ENCODE assay signal across 7 cellular contexts in the genomic region with DNA sequence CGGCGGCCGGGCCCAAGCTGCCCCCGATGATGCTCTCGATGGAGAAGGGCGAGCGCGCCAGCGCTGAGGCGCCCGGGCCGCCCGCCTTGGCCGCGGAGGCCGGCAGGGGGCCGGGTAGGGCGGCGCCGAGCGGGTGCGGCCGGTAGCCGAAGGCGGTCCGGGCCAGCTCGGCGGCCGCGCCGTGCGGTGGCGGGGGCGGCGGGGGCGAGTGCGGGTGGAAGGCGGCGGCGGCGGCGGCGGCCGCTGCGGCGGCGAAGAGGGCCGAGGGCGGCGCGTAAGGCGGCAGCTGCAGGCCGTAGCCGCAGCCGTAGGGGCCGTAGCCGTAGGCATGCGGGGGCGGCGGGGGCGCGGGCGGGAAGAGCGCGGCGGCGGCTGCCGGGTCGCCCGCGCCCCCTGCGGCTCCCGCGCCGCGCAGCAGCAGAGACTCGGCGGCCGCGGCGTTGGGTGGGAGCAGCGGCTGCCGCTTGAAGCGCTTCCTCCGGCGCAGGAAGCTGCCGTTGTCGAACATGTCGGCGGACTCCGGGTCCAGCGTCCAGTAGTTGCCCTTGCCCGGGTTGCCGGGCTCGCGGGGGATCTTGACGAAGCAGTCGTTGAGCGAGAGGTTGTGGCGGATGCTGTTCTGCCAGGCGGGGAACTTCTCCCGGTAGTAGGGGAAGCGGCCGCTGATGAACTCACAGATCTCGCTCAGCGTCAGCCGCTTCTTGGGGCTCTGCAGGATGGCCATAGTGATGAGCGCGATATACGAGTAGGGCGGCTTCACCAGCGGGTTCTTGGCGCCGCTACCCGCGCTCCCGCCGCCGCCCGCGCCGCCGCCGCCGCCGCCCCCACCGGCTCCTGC. TPM values are rescaled to one million over a fixed set of nuclear protein-coding genes. Genes with fewer than 3 reads are reported as not detected.
DNase-seq lines count a peak whose midpoint lies in the region; ATAC-seq and TF ChIP-seq lines count a peak whose summit lies in the region.

No MANE protein-coding gene starts in this region.

- H3K9me3 Mint-ChIP-seq in memory B cell = no peaks in the 10 kb centered on the region

- no peak overlapping the region for H3K9ac ChIP-seq in colonic mucosa (ENCODE audit: low read depth in 2 of 2, low read length in 2 of 2)

- no peak for TF ChIP-seq POLR2A in upper lobe of left lung (IDR thresholded peaks at IDR 0.05)

- H3K4me3 ChIP-seq in colonic mucosa (no peak overlapping the region), upper lobe of left lung (peak overlapping the region; percentile 24 to 54 (median 43))

- H3K36me3 ChIP-seq in colonic mucosa (no peaks in the 10 kb centered on the region), upper lobe of left lung (no peaks in the 10 kb centered on the region)

- peak overlapping the region; percentile 72 for H3K27ac Mint-ChIP-seq in memory B cell

- H3K4me3 Mint-ChIP-seq in memory B cell = peak overlapping the region; percentile 86

- TF ChIP-seq EP300 in upper lobe of left lung (IDR thresholded peaks at IDR 0.05) = no peak

- H3K27ac ChIP-seq in colonic mucosa = no peak overlapping the region
- H3K27ac ChIP-seq in upper lobe of left lung = no peak overlapping the region

- intact Hi-C loops in colonic mucosa (cut with DNase I) = no loop called here

- 2% methylated on average over 31 to 40 of the region's 127 CpGs for WGBS in upper lobe of left lung, 2 donors

- peaks cover 6% of the 10 kb centered on the region for H3K4me1 Mint-ChIP-seq in memory B cell

- H3K9me3 ChIP-seq in colonic mucosa (no peaks in the 10 kb centered on the region), upper lobe of left lung (no peaks in the 10 kb centered on the region)

- peak; percentile 56 for DNase-seq in GM10266 (ENCODE audit: extremely low spot score)
- peak; percentile 55 for DNase-seq in HK-2 (ENCODE audit: unreplicated experiment)
- DNase-seq in T1000 (lab: John Stamatoyannopoulos, UW) = peak; percentile 41
- peak; percentile 38 for DNase-seq in colonic mucosa
- peak; percentile 51 to 66 for DNase-seq in memory B cell (ENCODE audit: low spot score in 2 of 2)
- peak in 1 of 2 donors; percentile 86 for DNase-seq in upper lobe of left lung
- DNase-seq in T-helper 9 cell = no peak

- H3K36me3 Mint-ChIP-seq in memory B cell = no peaks in the 10 kb centered on the region

- ATAC-seq in memory B cell (ENCODE audit: low read depth) = peak; percentile 41
- peak in 1 of 2 donors; percentile 7 for ATAC-seq in upper lobe of left lung (ENCODE audit: low FRiP score in 2 of 2)

- TF ChIP-seq CTCF in GM10266 (IDR thresholded peaks at IDR 0.05; ENCODE audit: control insufficient read depth, insufficient read depth, low read depth, missing control alignments) (no peak), colonic mucosa (IDR thresholded peaks at IDR 0.05) (no peak), upper lobe of left lung (IDR thresholded peaks at IDR 0.05) (no peak)

- H3K4me1 ChIP-seq in colonic mucosa (peaks cover 5% of the 10 kb centered on the region), upper lobe of left lung (peaks cover 19 to 40% (median 25%) of the 10 kb centered on the region in 4 donors)

- H3K27me3 ChIP-seq in colonic mucosa = peaks cover 85% of the 10 kb centered on the region
- H3K27me3 ChIP-seq in upper lobe of left lung = peaks cover 0 to 89% (median 56%) of the 10 kb centered on the region in 4 donors

- peaks cover 20% of the 10 kb centered on the region for H3K27me3 Mint-ChIP-seq in memory B cell

RNA-seq across cellular contexts. Expression of gene FOXD1, which starts 1.1 kb away (rescaled TPM):
- total RNA-seq in colonic mucosa (under 1 TPM; 0.17 to 0.24 TPM), upper lobe of left lung (under 1 TPM in 4 of 6 donors, not detected in 2; 0.54 to 0.79 (median 0.67) TPM)

RNA-seq across cellular contexts. Expression of gene BTF3, which starts 50.8 kb away (rescaled TPM):
- 100 to 1,000 TPM; 527 to 610 TPM for total RNA-seq in colonic mucosa
- 100 to 1,000 TPM; 152 to 415 (median 344) TPM for total RNA-seq in upper lobe of left lung
